ENCODE assay signal across 22 cellular contexts in genomic region chr15:99055555-99056134, GRCh38. TPM values are rescaled to one million over a fixed set of nuclear protein-coding genes. Genes with fewer than 3 reads are reported as not detected.
"Had no signal": no experiment of that assay in that cellular context is flagged by ENCODE, and none has a peak within 500 bp of the region (broad histone marks: within the 10 kb centered on the region; RNA-seq: fewer than 3 reads in every experiment).

No MANE protein-coding gene starts in this region.

- H3K27me3 ChIP-seq: SJSA1 had no signal

- H3K27ac ChIP-seq: HL-60, SJSA1, SK-N-MC had no signal

- DNase-seq: Karpas-422, KG1, MM.1S, NCI-H1092 treated with DMSO at 0.1 percent for 48 hours, NCI-H1436 treated with DMSO at 0.1 percent for 48 hours, NCI-H1694, NCI-H187 treated with DMSO at 0.1 percent for 48 hours, NCI-H2029 treated with DMSO at 0.1 percent for 48 hours, NCI-H2171 treated with DMSO at 0.1 percent for 48 hours, NCI-H345, NCI-H446 treated with DMSO at 0.1 percent for 48 hours, NCI-H510A treated with DMSO at 0.1 percent for 48 hours, NCI-H774, Right ventricle myocardium superior, RPMI8226, SIG-M5 had no signal

- H3K4me3 ChIP-seq: SJSA1, SK-N-MC had no signal

- FAIRE-seq: HTR-8/SVneo, RCC 7860 had no signal

- H3K36me3 ChIP-seq: SJSA1 had no signal

- H3K9me3 ChIP-seq: SJSA1 had no signal

RNA-seq across cellular contexts. Expression of gene PGPEP1L, which starts 48.1 kb away (rescaled TPM):
- total RNA-seq: M059J, SJSA1 had no signal
